ENCODE assay signal across 8 cellular contexts in genomic region chr6:149217466-149217888, GRCh38.
DNase-seq lines count a peak whose midpoint lies in the region; ATAC-seq and TF ChIP-seq lines count a peak whose summit lies in the region.

No MANE protein-coding gene starts in this region.

- no peaks in the 10 kb centered on the region for H3K9me3 ChIP-seq in tibial artery
- H3K9me3 ChIP-seq in spleen: no peaks in the 10 kb centered on the region

- H3K36me3 ChIP-seq in tibial artery (no peaks in the 10 kb centered on the region), spleen (no peaks in the 10 kb centered on the region)

- H3K27ac ChIP-seq in tibial artery (no peak overlapping the region), spleen (no peak overlapping the region)

- H3K27me3 ChIP-seq in tibial artery (no peaks in the 10 kb centered on the region), spleen (replicated peaks in 1 of 7) (no peaks in the 10 kb centered on the region)

- peak; percentile 6 for DNase-seq in SW480 (ENCODE audit: low spot score)
- no peak for DNase-seq in tibial artery
- no peak for DNase-seq in A172 (ENCODE audit: low spot score)
- DNase-seq in spleen: no peak
- no peak for DNase-seq in activated CD4-positive, alpha-beta T cell treated with anti-CD3 and anti-CD28 coated beads, Interleukin-2, amount 50 U/mL, for 48 hours

- ATAC-seq in GM18517 (IDR thresholded peaks at IDR 0.05; ENCODE audit: unreplicated experiment): peak; percentile 74
- peak; percentile 76 for ATAC-seq in GM21423 (IDR thresholded peaks at IDR 0.05; ENCODE audit: unreplicated experiment)
- ATAC-seq in HG03139 (IDR thresholded peaks at IDR 0.05; ENCODE audit: unreplicated experiment): peak; percentile 73

- no peak for TF ChIP-seq POLR2A in spleen (IDR thresholded peaks at IDR 0.05)

- H3K4me3 ChIP-seq in tibial artery: no peak overlapping the region
- no peak overlapping the region for H3K4me3 ChIP-seq in spleen

- intact Hi-C loops in tibial artery (cut with DNase I; ENCODE audit: low total_unique reads) (no loop called here), spleen (cut with DNase I; ENCODE audit: low total_unique reads) (no loop called here)

- TF ChIP-seq CTCF in tibial artery (IDR thresholded peaks at IDR 0.05) (no peak), spleen (IDR thresholded peaks at IDR 0.05 in 8 of 11, conservative IDR thresholded peaks at IDR 0.05 in 3 of 11) (no peak)

- H3K4me1 ChIP-seq in tibial artery (peaks cover 0 to 4% (median 0%) of the 10 kb centered on the region in 4 donors), spleen (peaks cover 0 to 11% (median 9%) of the 10 kb centered on the region in 6 donors)
